In genomic region chr1:23632479-23633160, GRCh38 we compare ENCODE assay signal across 22 cellular contexts.
"Had no signal": no experiment of that assay in that cellular context is flagged by ENCODE, and none has a peak within 500 bp of the region (broad histone marks: within the 10 kb centered on the region; RNA-seq: fewer than 3 reads in every experiment).

No MANE protein-coding gene starts in this region.

- H3K9me3 ChIP-seq: esophagus muscularis mucosa, gastroesophageal sphincter, left ventricle myocardium inferior, thyroid gland had no signal

- ATAC-seq: activated T-cell treated with anti-CD3 and anti-CD28 coated beads, Interleukin-2, amount 50 U/mL, for 72 hours; gastroesophageal sphincter; right cardiac atrium had no signal

- DNase-seq: activated CD4-positive, alpha-beta T cell treated with anti-CD3 and anti-CD28 coated beads for 1 hour; activated CD4-positive, alpha-beta T cell treated with anti-CD3 and anti-CD28 coated beads, Interleukin-2, amount 50 U/mL, for 48 hours; activated CD8-positive, alpha-beta memory T cell treated with anti-CD3 and anti-CD28 coated beads, Interleukin-2, amount 50 U/mL, for 48 hours; activated effector memory CD4-positive, alpha-beta T cell treated with Interleukin-2 at 50 U/mL for 16 hours; activated naive CD4-positive, alpha-beta T cell treated with anti-CD3 and anti-CD28 coated beads for 36 hours; activated T-cell treated with anti-CD3 and anti-CD28 coated beads, Interleukin-2, amount 50 U/mL, for 72 hours; cerebellar nuclear complex; head of caudate nucleus; hypothalamus; left ventricle myocardium inferior; nucleus accumbens; right cardiac atrium; stimulated activated CD4-positive, alpha-beta T cell treated with anti-CD3 and anti-CD28 coated beads, Interleukin-4, amount 100 ng/mL, for 24 hours; substantia nigra; thyroid gland had no signal

- H3K27me3 ChIP-seq: esophagus muscularis mucosa, gastroesophageal sphincter, thyroid gland had no signal

- H3K9ac ChIP-seq: parathyroid adenoma had no signal

- H3K36me3 ChIP-seq: esophagus muscularis mucosa, gastroesophageal sphincter, left ventricle myocardium inferior, thyroid gland had no signal

- H3K27me3 Mint-ChIP-seq: stimulated activated naive CD8-positive, alpha-beta T cell treated with anti-CD3 and anti-CD28 coated beads, Interleukin-15, Interleukin-2, amounts not matched to agents 100 ng/mL and 50 ng/mL, for 24 hours had no signal

- H3K4me1 ChIP-seq: parathyroid adenoma had no signal

- H3K4me3 ChIP-seq: coronary artery, esophagus muscularis mucosa, gastroesophageal sphincter, left ventricle myocardium inferior, thyroid gland had no signal

- H3K27ac ChIP-seq: coronary artery, esophagus muscularis mucosa, gastroesophageal sphincter, left ventricle myocardium inferior, parathyroid adenoma, thyroid gland, VCaP had no signal

- H3K27ac Mint-ChIP-seq: activated naive CD4-positive, alpha-beta T cell treated with anti-CD3 and anti-CD28 coated beads for 36 hours; activated T-cell treated with anti-CD3 and anti-CD28 coated beads, Interleukin-2, amount 50 U/mL, for 72 hours; stimulated activated naive CD8-positive, alpha-beta T cell treated with anti-CD3 and anti-CD28 coated beads, Interleukin-15, Interleukin-2, amounts not matched to agents 100 ng/mL and 50 ng/mL, for 24 hours; T-helper 2 cell treated with Interferon-gamma antibody and Interleukin-4, amounts not matched to agents 5 μg/mL and 100 μg/mL, for 36 hours had no signal

- H3K9me3 Mint-ChIP-seq: activated naive CD4-positive, alpha-beta T cell treated with anti-CD3 and anti-CD28 coated beads for 36 hours; activated T-cell treated with anti-CD3 and anti-CD28 coated beads, Interleukin-2, amount 50 U/mL, for 72 hours; stimulated activated naive CD8-positive, alpha-beta T cell treated with anti-CD3 and anti-CD28 coated beads, Interleukin-15, Interleukin-2, amounts not matched to agents 100 ng/mL and 50 ng/mL, for 24 hours; T-helper 2 cell treated with Interferon-gamma antibody and Interleukin-4, amounts not matched to agents 5 μg/mL and 100 μg/mL, for 36 hours had no signal

- H3K79me2 ChIP-seq: parathyroid adenoma had no signal

- H3K4me3 Mint-ChIP-seq: activated naive CD4-positive, alpha-beta T cell treated with anti-CD3 and anti-CD28 coated beads for 36 hours; activated T-cell treated with anti-CD3 and anti-CD28 coated beads, Interleukin-2, amount 50 U/mL, for 72 hours; stimulated activated naive CD8-positive, alpha-beta T cell treated with anti-CD3 and anti-CD28 coated beads, Interleukin-15, Interleukin-2, amounts not matched to agents 100 ng/mL and 50 ng/mL, for 24 hours; T-helper 2 cell treated with Interferon-gamma antibody and Interleukin-4, amounts not matched to agents 5 μg/mL and 100 μg/mL, for 36 hours had no signal

- H2AFZ ChIP-seq: parathyroid adenoma had no signal
